In the genomic region with DNA sequence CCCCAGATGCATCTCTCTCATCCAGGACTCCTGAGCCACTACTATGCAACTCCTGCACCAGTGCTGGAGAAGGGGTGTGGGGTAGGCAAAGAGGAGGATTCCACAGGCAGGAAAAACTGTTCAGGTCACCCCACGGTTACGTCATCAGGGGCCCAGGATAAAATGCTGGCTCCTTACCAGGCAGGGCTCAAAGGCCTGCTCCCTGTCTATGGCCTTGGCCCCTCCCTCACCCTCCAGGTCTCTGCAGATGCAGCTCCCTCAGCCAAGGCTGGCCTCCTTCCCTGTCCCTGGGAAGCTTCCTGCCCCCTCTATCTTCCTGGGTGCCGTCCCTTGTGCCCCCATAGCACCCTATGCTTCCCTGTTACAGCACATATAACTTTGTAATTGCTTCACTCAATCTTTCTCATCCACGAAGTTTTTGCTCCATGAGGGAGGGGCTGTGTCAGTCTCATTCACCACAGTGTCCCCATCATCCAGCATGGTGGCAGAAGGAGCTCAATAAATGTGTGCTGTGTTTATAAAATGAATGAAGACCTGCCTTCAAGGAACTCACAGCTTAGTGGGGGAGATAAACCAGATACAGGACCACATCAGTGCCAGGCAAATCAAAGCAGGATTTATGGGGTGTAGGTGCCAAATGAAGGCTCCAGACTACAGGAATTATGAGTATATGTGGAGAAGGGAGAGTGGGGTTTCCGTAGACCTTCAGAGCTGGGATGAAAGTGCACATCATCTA, we compare ENCODE assay signal across 25 cellular contexts. TPM values are rescaled to one million over a fixed set of nuclear protein-coding genes. Genes with fewer than 3 reads are reported as not detected.
DNase-seq lines count a peak whose midpoint lies in the region; ATAC-seq, FAIRE-seq and TF ChIP-seq lines count a peak whose summit lies in the region.
"Had no signal": no experiment of that assay in that cellular context is flagged by ENCODE, and none has a peak within 500 bp of the region (broad histone marks: within the 10 kb centered on the region; RNA-seq: fewer than 3 reads in every experiment).

No MANE protein-coding gene starts in this region.

- no peaks in the 10 kb centered on the region for H3K23me2 ChIP-seq in H1 (ENCODE audit: low read depth, low read length)

- no peak overlapping the region for H2AK5ac ChIP-seq in H1 (ENCODE audit: low read depth, low read length)

- H4K8ac ChIP-seq in H1 (ENCODE audit: extremely low read depth, insufficient read depth, low read length), result no peak overlapping the region

- no TSS peak for BruUV-seq in Calu3 (replicated peaks; lab: Mats Ljungman, UMichigan)

- no peak overlapping the region for H3K4me2 ChIP-seq in H1 (ENCODE audit: insufficient read depth in 1 of 2, low read depth in 2 of 2, low read length in 2 of 2)

- H3K36me3 ChIP-seq in H1 (ENCODE audit: control insufficient read depth in 2 of 4, insufficient read depth in 4 of 4, low read length in 3 of 4) (no peaks in the 10 kb centered on the region), muscle layer of colon (ENCODE audit: insufficient read depth, low read length) (peaks cover 13% of the 10 kb centered on the region), HAP-1 (replicated peaks) (peaks cover 29% of the 10 kb centered on the region)

- no peak for TF ChIP-seq RAD21 in H1 (IDR thresholded peaks at IDR 0.05 in 1 of 2, conservative IDR thresholded peaks at IDR 0.05 in 1 of 2; ENCODE audit: low read depth in 2 of 2, low read length in 2 of 2)

- H3K79me1 ChIP-seq in H1 (ENCODE audit: low read depth, low read length), result no peaks in the 10 kb centered on the region

- H3K14ac ChIP-seq in H1 (ENCODE audit: insufficient read length), result no peak overlapping the region

- WGBS in H1 (ENCODE audit: extremely low coverage in 1 of 2, insufficient coverage in 1 of 2, insufficient read length in 1 of 2, insufficient replicate concordance in 2 of 2, low coverage in 1 of 2, low lambda C conversion rate in 2 of 2, missing lambda C conversion rate in 1 of 2), 2 experiments, result 82% methylated on average over 5 of the region's 5 CpGs; no CpG with 5 or more reads in 1 of the 2 experiments

- no peak overlapping the region for H2BK15ac ChIP-seq in H1 (ENCODE audit: low read length)

- no peaks in the 10 kb centered on the region for H3K9me3 Mint-ChIP-seq in Calu3 (ENCODE audit: low read depth, unreplicated experiment)
- H3K9me3 Mint-ChIP-seq: CD4-positive, alpha-beta T cell; T-helper 2 cell treated with Interferon-gamma antibody and Interleukin-4, amounts not matched to agents 5 μg/mL and 100 μg/mL, for 36 hours had no signal

- peaks cover 10% of the 10 kb centered on the region for H3K36me3 Mint-ChIP-seq in Calu3 (ENCODE audit: insufficient read depth, unreplicated experiment)
- H3K36me3 Mint-ChIP-seq: activated CD8-positive, alpha-beta memory T cell treated with anti-CD3 and anti-CD28 coated beads, Interleukin-2, amount 10 ng/mL, durations not matched to agents 7 days and 5 days had no signal

- FAIRE-seq in H1 (lab: Jason Lieb, UNC), result no peak
- FAIRE-seq: GM19239 had no signal

- H2BK5ac ChIP-seq in H1 (ENCODE audit: low read depth, low read length), result no peak overlapping the region; the same call in 1 of the 2 replicates

- H3K9me3 ChIP-seq in H1 (ENCODE audit: insufficient read depth in 2 of 2, low read depth in 1 of 2, low read length in 1 of 2) (no peaks in the 10 kb centered on the region), muscle layer of colon (ENCODE audit: low read length) (no peaks in the 10 kb centered on the region), HAP-1 (no peaks in the 10 kb centered on the region)
- H3K9me3 ChIP-seq: body of pancreas had no signal

- DNase-seq in Calu3, result no peak
- DNase-seq in H1 (ENCODE audit: low read depth in 1 of 2, low spot score in 2 of 2), result no peak
- no peak for DNase-seq in NCI-H774 (lab: John Stamatoyannopoulos, UW)
- no peak for DNase-seq in HAP-1 (ENCODE audit: low spot score in 2 of 2)
- DNase-seq: activated CD8-positive, alpha-beta memory T cell treated with anti-CD3 and anti-CD28 coated beads, Interleukin-2, amount 10 ng/mL, durations not matched to agents 7 days and 5 days; activated naive CD4-positive, alpha-beta T cell; body of pancreas; CD4-positive, alpha-beta T cell; glutamatergic neuron; NCI-H1930; NCI-H446 treated with DMSO at 0.1 percent for 48 hours; SHP77 treated with DMSO at 0.1 percent for 48 hours had no signal

- H3K9ac ChIP-seq in H1 (replicated peaks in 1 of 4; ENCODE audit: extremely low read depth in 1 of 4, low read depth in 3 of 4, low read length in 3 of 4) (no peak overlapping the region), muscle layer of colon (ENCODE audit: low read length) (no peak overlapping the region)

- no peak overlapping the region for H2AFZ ChIP-seq in H1 (ENCODE audit: low read length)

- no peak overlapping the region for H3K23ac ChIP-seq in H1 (ENCODE audit: insufficient read length)

- no peak overlapping the region for H3K18ac ChIP-seq in H1 (ENCODE audit: extremely low read depth, low read length)

- H3K27ac Mint-ChIP-seq in Calu3 (ENCODE audit: unreplicated experiment), result peak overlapping the region; percentile 12
- H3K27ac Mint-ChIP-seq: activated CD8-positive, alpha-beta memory T cell treated with anti-CD3 and anti-CD28 coated beads, Interleukin-2, amount 10 ng/mL, durations not matched to agents 7 days and 5 days; CD4-positive, alpha-beta T cell; T-helper 2 cell treated with Interferon-gamma antibody and Interleukin-4, amounts not matched to agents 5 μg/mL and 100 μg/mL, for 36 hours had no signal

- peak overlapping the region; percentile 21; the same call in 1 of the 2 replicates for H2BK12ac ChIP-seq in H1 (ENCODE audit: low read depth, low read length)

- POLR2A ChIA-PET in H1 (lab: Charles Lee; ENCODE audit: partially characterized antibody), result interaction anchor here (3.4 kb wide), 1 partner anchor 10 kb away, joined by 16 read pairs; no protein-coding TSS in a partner anchor

- H3K4me3 Mint-ChIP-seq in Calu3 (ENCODE audit: low read depth, unreplicated experiment), result no peak overlapping the region
- H3K4me3 Mint-ChIP-seq: activated CD8-positive, alpha-beta memory T cell treated with anti-CD3 and anti-CD28 coated beads, Interleukin-2, amount 10 ng/mL, durations not matched to agents 7 days and 5 days; CD4-positive, alpha-beta T cell; T-helper 2 cell treated with Interferon-gamma antibody and Interleukin-4, amounts not matched to agents 5 μg/mL and 100 μg/mL, for 36 hours had no signal

- TF ChIP-seq CTCF in Calu3 (IDR thresholded peaks at IDR 0.05; ENCODE audit: unreplicated experiment) (no peak), H1 (IDR thresholded peaks at IDR 0.05; ENCODE audit: control extremely low read depth in 1 of 3, insufficient read depth in 1 of 3, low read depth in 1 of 3, low read length in 3 of 3) (no peak)

- no peaks in the 10 kb centered on the region for H4K20me1 ChIP-seq in H1 (replicated peaks in 1 of 2; ENCODE audit: control insufficient read depth in 1 of 2, insufficient read depth in 2 of 2, low read length in 2 of 2)

- H2BK120ac ChIP-seq in H1 (replicated peaks; ENCODE audit: low read depth, low read length), result no peak overlapping the region

- intact Hi-C loops in Calu3 (cut with micrococcal nuclease; ENCODE audit: unreplicated experiment), result no loop called here

- no peak overlapping the region for H4K91ac ChIP-seq in H1 (replicated peaks; ENCODE audit: insufficient read length, low read length)

- H3K4ac ChIP-seq in H1 (replicated peaks; ENCODE audit: insufficient read length, low read depth, low read length), result no peak overlapping the region

- H3K27ac ChIP-seq in H1 (ENCODE audit: low read depth, low read length) (no peak overlapping the region), muscle layer of colon (ENCODE audit: low read depth, low read length) (peak overlapping the region; percentile 69)
- H3K27ac ChIP-seq: body of pancreas had no signal

- no peaks in the 10 kb centered on the region for H3K4me1 Mint-ChIP-seq in Calu3 (ENCODE audit: low read depth, unreplicated experiment)
- H3K4me1 Mint-ChIP-seq: activated CD8-positive, alpha-beta memory T cell treated with anti-CD3 and anti-CD28 coated beads, Interleukin-2, amount 10 ng/mL, durations not matched to agents 7 days and 5 days had no signal

- no peaks in the 10 kb centered on the region for H3K27me3 ChIP-seq in H1 (replicated peaks in 1 of 4; ENCODE audit: control insufficient read depth in 3 of 4, extremely low read depth in 1 of 4, insufficient read depth in 3 of 4, low read length in 3 of 4)
- H3K27me3 ChIP-seq in muscle layer of colon (ENCODE audit: control insufficient read depth in 1 of 2, insufficient read depth in 2 of 2, low read length in 2 of 2), result no peaks in the 10 kb centered on the region
- H3K27me3 ChIP-seq in HAP-1 (ENCODE audit: low read depth), result no peaks in the 10 kb centered on the region
- H3K27me3 ChIP-seq: body of pancreas had no signal

- ATAC-seq in SK-N-SH treated with all-trans-retinoic acid at 6 μM for 48 hours, result no peak
- ATAC-seq: activated CD8-positive, alpha-beta memory T cell treated with anti-CD3 and anti-CD28 coated beads, Interleukin-2, amount 10 ng/mL, durations not matched to agents 7 days and 5 days; body of pancreas; HCT116 had no signal

- H3K4me3 ChIP-seq in H1 (ENCODE audit: extremely low read depth in 1 of 4, insufficient read depth in 2 of 4, low read depth in 3 of 4, low read length in 4 of 4) (no peak overlapping the region), muscle layer of colon (ENCODE audit: low read depth in 1 of 2, low read length in 2 of 2) (no peak overlapping the region), HAP-1 (no peak overlapping the region)
- H3K4me3 ChIP-seq: body of pancreas had no signal

- peaks cover 0 to 3% (median 0%) of the 10 kb centered on the region in 4 experiments; a peak in 1 of 7 replicates for H3K4me1 ChIP-seq in H1 (replicated peaks in 1 of 4; ENCODE audit: control insufficient read depth in 3 of 4, insufficient read depth in 4 of 4, low read length in 3 of 4)
- H3K4me1 ChIP-seq in muscle layer of colon (ENCODE audit: insufficient read depth, low read length), result peaks cover 55% of the 10 kb centered on the region
- no peaks in the 10 kb centered on the region for H3K4me1 ChIP-seq in HAP-1
- H3K4me1 ChIP-seq: body of pancreas had no signal

- H2BK20ac ChIP-seq in H1 (ENCODE audit: low read length), result no peak overlapping the region

- H3K56ac ChIP-seq in H1 (replicated peaks; ENCODE audit: insufficient read length, low read depth, low read length), result no peak overlapping the region

- TF ChIP-seq POLR2A in H1 (IDR thresholded peaks at IDR 0.05; ENCODE audit: control extremely low read depth in 1 of 2, low read depth in 2 of 2, low read length in 2 of 2), result no peak

- CTCF ChIA-PET in Calu3 (lab: Charles Lee), result interaction anchor here (1.1 kb wide), 1 partner anchor 11 kb away, joined by 3 read pairs; no protein-coding TSS in a partner anchor
- CTCF ChIA-PET in H1 (lab: Charles Lee; ENCODE audit: partially characterized antibody), result interaction anchor here (0.6 to 4.0 kb wide), 13 partner anchors 10 to 61 kb away, joined by 3 to 45 read pairs (median 5); a partner anchor contains a TSS

- in situ Hi-C loops in HAP-1 (cut with MboI; ENCODE audit: low sequenced_read_pairs), result loop anchor here (10.0 kb wide), 1 partner anchor 360 kb away; no protein-coding TSS in a partner anchor

- H4K5ac ChIP-seq in H1 (ENCODE audit: insufficient read length, low read depth, low read length), result no peak overlapping the region

- TF ChIP-seq EP300 in H1 (IDR thresholded peaks at IDR 0.05; ENCODE audit: borderline replicate concordance in 1 of 2, low read depth in 2 of 2, low read length in 2 of 2), result no peak

- no peaks in the 10 kb centered on the region for H3K79me2 ChIP-seq in H1 (ENCODE audit: control insufficient read depth in 1 of 2, insufficient read depth in 2 of 2, low read length in 2 of 2)

- H3K27me3 Mint-ChIP-seq in Calu3 (ENCODE audit: unreplicated experiment), result no peaks in the 10 kb centered on the region
- H3K27me3 Mint-ChIP-seq: activated CD8-positive, alpha-beta memory T cell treated with anti-CD3 and anti-CD28 coated beads, Interleukin-2, amount 10 ng/mL, durations not matched to agents 7 days and 5 days; CD4-positive, alpha-beta T cell had no signal

RNA-seq across cellular contexts. Expression of a gene that starts 18.6 kb away (rescaled TPM):
- total RNA-seq in Calu3 (2022), result not detected in 2 replicates
- not detected in 2 replicates for total RNA-seq in H1 (2021; fragmentation: NEBNext Ultra II Directional; extraction: Animal tissue kit (Norgen Biotek cat#: 25700))
- polyA plus RNA-seq in H1 (2011; rRNA removed), result not detected in 2 replicates
- not detected for polyA plus RNA-seq in H1 (2011; cell fraction: cytosol; rRNA removed)
- polyA plus RNA-seq in H1 (2011; cell fraction: nucleus; rRNA removed), result not detected
- polyA plus RNA-seq in H1 (2012, experiment 1 of 2), result not detected in 4 replicates
- not detected for polyA plus RNA-seq in H1 (2012, experiment 2 of 2)
- polyA plus RNA-seq in H1 (2013, experiment 1 of 2), result not detected
- polyA plus RNA-seq in H1 (2013, experiment 2 of 2), result not detected
- 0.07 TPM in 1 of 2 replicates, not detected in the other for polyA minus RNA-seq in H1 (2011; rRNA and poly(A)+ RNA removed)
- polyA minus RNA-seq in H1 (2011; cell fraction: cytosol; rRNA and poly(A)+ RNA removed), result not detected
- polyA minus RNA-seq in H1 (2011; cell fraction: nucleus; rRNA and poly(A)+ RNA removed), result not detected
- total RNA-seq: activated CD8-positive, alpha-beta memory T cell treated with anti-CD3 and anti-CD28 coated beads, Interleukin-2, amount 10 ng/mL, durations not matched to agents 7 days and 5 days; body of pancreas; CD4-positive, alpha-beta T cell; Daoy; dermis blood vessel endothelial cell; epithelial cell of proximal tubule; M059J; mammary epithelial cell; renal cortical epithelial cell had no signal
- polyA plus RNA-seq: AG04450, mammary epithelial cell, neural cell had no signal

RNA-seq across cellular contexts. Expression of a gene that starts 19.8 kb away (rescaled TPM):
- total RNA-seq in Calu3 (2022), result 5.2 TPM in 2 replicates
- total RNA-seq in H1 (2021; fragmentation: NEBNext Ultra II Directional; extraction: Animal tissue kit (Norgen Biotek cat#: 25700)), result 1.3 and 1.7 TPM in 2 replicates
- 0.67 and 1.3 TPM in 2 replicates for polyA plus RNA-seq in H1 (2011; rRNA removed)
- 1.0 TPM for polyA plus RNA-seq in H1 (2011; cell fraction: cytosol; rRNA removed)
- polyA plus RNA-seq in H1 (2011; cell fraction: nucleus; rRNA removed), result 5.7 TPM
- polyA plus RNA-seq in H1 (2012, experiment 1 of 2), result 0.81 to 1.3 TPM (median 1.1 TPM) in 4 replicates
- 0.24 TPM for polyA plus RNA-seq in H1 (2012, experiment 2 of 2)
- polyA plus RNA-seq in H1 (2013, experiment 1 of 2), result 0.87 TPM
- polyA plus RNA-seq in H1 (2013, experiment 2 of 2), result 0.53 TPM
- polyA minus RNA-seq in H1 (2011; rRNA and poly(A)+ RNA removed), result 0.95 and 1.6 TPM in 2 replicates
- 0.88 TPM for polyA minus RNA-seq in H1 (2011; cell fraction: cytosol; rRNA and poly(A)+ RNA removed)
- 2.7 TPM for polyA minus RNA-seq in H1 (2011; cell fraction: nucleus; rRNA and poly(A)+ RNA removed)

RNA-seq across cellular contexts. Expression of a gene that starts 27.4 kb away (rescaled TPM):
- 0.12 and 0.39 TPM in 2 replicates for total RNA-seq in Calu3 (2022)
- 9.3 and 10.3 TPM in 2 replicates for total RNA-seq in H1 (2021; fragmentation: NEBNext Ultra II Directional; extraction: Animal tissue kit (Norgen Biotek cat#: 25700))
- polyA plus RNA-seq in H1 (2011; rRNA removed), result 9.5 and 16.7 TPM in 2 replicates
- polyA plus RNA-seq in H1 (2011; cell fraction: cytosol; rRNA removed), result 16.0 TPM
- polyA plus RNA-seq in H1 (2011; cell fraction: nucleus; rRNA removed), result 11.4 TPM
- polyA plus RNA-seq in H1 (2012, experiment 1 of 2), result 6.7 to 8.6 TPM (median 8.0 TPM) in 4 replicates
- polyA plus RNA-seq in H1 (2012, experiment 2 of 2), result 10.5 TPM
- 6.6 TPM for polyA plus RNA-seq in H1 (2013, experiment 1 of 2)
- polyA plus RNA-seq in H1 (2013, experiment 2 of 2), result 7.7 TPM
- polyA minus RNA-seq in H1 (2011; rRNA and poly(A)+ RNA removed), result 12.2 and 14.8 TPM in 2 replicates
- 9.6 TPM for polyA minus RNA-seq in H1 (2011; cell fraction: cytosol; rRNA and poly(A)+ RNA removed)
- 9.0 TPM for polyA minus RNA-seq in H1 (2011; cell fraction: nucleus; rRNA and poly(A)+ RNA removed)
- total RNA-seq: activated CD8-positive, alpha-beta memory T cell treated with anti-CD3 and anti-CD28 coated beads, Interleukin-2, amount 10 ng/mL, durations not matched to agents 7 days and 5 days; CD4-positive, alpha-beta T cell; dermis blood vessel endothelial cell; epithelial cell of proximal tubule; M059J; mammary epithelial cell; renal cortical epithelial cell had no signal
- polyA plus RNA-seq: neural cell had no signal

RNA-seq across cellular contexts. Expression of a gene that starts 38.4 kb away (rescaled TPM):
- total RNA-seq in Calu3 (2022), result 26.4 and 33.9 TPM in 2 replicates
- 25.5 and 25.6 TPM in 2 replicates for total RNA-seq in H1 (2021; fragmentation: NEBNext Ultra II Directional; extraction: Animal tissue kit (Norgen Biotek cat#: 25700))
- polyA plus RNA-seq in H1 (2011; rRNA removed), result 9.9 and 11.5 TPM in 2 replicates
- polyA plus RNA-seq in H1 (2011; cell fraction: cytosol; rRNA removed), result 21.5 TPM
- polyA plus RNA-seq in H1 (2011; cell fraction: nucleus; rRNA removed), result 12.1 TPM
- 14.4 to 21.3 TPM (median 16.1 TPM) in 4 replicates for polyA plus RNA-seq in H1 (2012, experiment 1 of 2)
- 17.9 TPM for polyA plus RNA-seq in H1 (2012, experiment 2 of 2)
- polyA plus RNA-seq in H1 (2013, experiment 1 of 2), result 22.8 TPM
- 20.5 TPM for polyA plus RNA-seq in H1 (2013, experiment 2 of 2)
- 9.0 and 10.2 TPM in 2 replicates for polyA minus RNA-seq in H1 (2011; rRNA and poly(A)+ RNA removed)
- 14.5 TPM for polyA minus RNA-seq in H1 (2011; cell fraction: cytosol; rRNA and poly(A)+ RNA removed)
- polyA minus RNA-seq in H1 (2011; cell fraction: nucleus; rRNA and poly(A)+ RNA removed), result 9.8 TPM

RNA-seq across cellular contexts. Expression of a gene that starts 50.0 kb away (rescaled TPM):
- total RNA-seq in Calu3 (2022), result not detected in 2 replicates
- total RNA-seq in H1 (2021; fragmentation: NEBNext Ultra II Directional; extraction: Animal tissue kit (Norgen Biotek cat#: 25700)), result not detected in 2 replicates
- not detected in 2 replicates for polyA plus RNA-seq in H1 (2011; rRNA removed)
- polyA plus RNA-seq in H1 (2011; cell fraction: cytosol; rRNA removed), result not detected
- polyA plus RNA-seq in H1 (2011; cell fraction: nucleus; rRNA removed), result not detected
- polyA plus RNA-seq in H1 (2012, experiment 1 of 2), result not detected in 4 replicates
- polyA plus RNA-seq in H1 (2012, experiment 2 of 2), result not detected
- not detected for polyA plus RNA-seq in H1 (2013, experiment 1 of 2)
- not detected for polyA plus RNA-seq in H1 (2013, experiment 2 of 2)
- polyA minus RNA-seq in H1 (2011; rRNA and poly(A)+ RNA removed), result not detected in 2 replicates
- polyA minus RNA-seq in H1 (2011; cell fraction: cytosol; rRNA and poly(A)+ RNA removed), result not detected
- not detected for polyA minus RNA-seq in H1 (2011; cell fraction: nucleus; rRNA and poly(A)+ RNA removed)
- total RNA-seq: activated CD8-positive, alpha-beta memory T cell treated with anti-CD3 and anti-CD28 coated beads, Interleukin-2, amount 10 ng/mL, durations not matched to agents 7 days and 5 days; body of pancreas; CD4-positive, alpha-beta T cell; Daoy; dermis blood vessel endothelial cell; epithelial cell of proximal tubule; M059J; mammary epithelial cell had no signal
- polyA plus RNA-seq: mammary epithelial cell, neural cell had no signal
